In the genomic region with DNA sequence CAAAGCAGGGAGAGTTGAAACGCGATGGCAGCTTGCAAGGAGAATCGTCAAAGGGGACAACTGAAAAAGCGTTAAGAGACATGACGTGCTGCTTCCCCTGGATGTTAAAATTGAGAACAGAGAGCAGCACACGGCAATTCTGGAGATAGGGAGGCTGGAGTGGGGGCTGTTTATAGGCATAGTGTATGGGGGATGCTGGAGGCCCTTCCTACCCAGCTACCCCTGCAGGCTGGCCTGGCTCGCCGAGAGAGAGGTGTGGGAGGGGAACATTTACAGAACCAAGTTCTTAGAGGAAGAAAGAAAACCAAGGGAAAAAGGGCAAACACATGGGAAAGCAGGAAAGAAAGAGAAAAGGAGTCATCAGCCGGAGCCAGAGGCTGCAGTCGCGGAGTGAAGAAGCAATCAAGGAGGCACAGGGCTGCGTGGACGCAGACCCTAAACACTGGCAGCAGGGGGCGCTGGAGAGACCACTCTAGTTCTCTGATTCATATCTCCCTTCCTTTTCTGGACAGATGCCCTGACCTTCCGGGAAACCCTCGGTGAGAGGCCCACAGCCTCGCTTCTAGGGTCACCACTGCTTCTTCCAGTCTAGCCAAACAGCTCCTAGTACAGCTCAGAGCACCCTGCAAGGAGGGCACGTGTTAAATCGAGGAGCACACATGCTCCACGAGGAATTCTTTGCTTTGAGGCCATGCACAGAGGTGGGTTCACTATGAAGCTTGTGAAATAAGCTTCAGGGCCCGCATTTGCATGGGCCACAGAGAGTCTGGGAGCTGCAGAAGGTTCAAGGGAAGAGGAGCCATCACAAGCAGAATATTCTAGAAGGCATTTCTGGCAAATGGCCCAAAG, we compare ENCODE assay signal across 9 cellular contexts. TPM values are rescaled to one million over a fixed set of nuclear protein-coding genes. Genes with fewer than 3 reads are reported as not detected.
DNase-seq lines count a peak whose midpoint lies in the region; ATAC-seq, FAIRE-seq and TF ChIP-seq lines count a peak whose summit lies in the region.
"Had no signal": no experiment of that assay in that cellular context is flagged by ENCODE, and none has a peak within 500 bp of the region (broad histone marks: within the 10 kb centered on the region; RNA-seq: fewer than 3 reads in every experiment).

No MANE protein-coding gene starts in this region.

- FAIRE-seq in H54 (lab: Jason Lieb, UNC) = no peak
- FAIRE-seq: G401.6 had no signal

- H3K36me3 Mint-ChIP-seq in WTC11 = peaks cover 2% of the 10 kb centered on the region; the same call in 1 of the 2 replicates

- peaks cover 0 to 7% (median 0%) of the 10 kb centered on the region in 4 donors for H3K4me1 ChIP-seq in sigmoid colon

- no peak overlapping the region for H3K27ac Mint-ChIP-seq in WTC11

- CTCF ChIA-PET in WTC11 (lab: Charles Lee) = interaction anchor here (0.5 to 6.0 kb wide), 15 partner anchors 8 to 399 kb away, joined by 3 to 23 read pairs (median 5); no protein-coding TSS in a partner anchor

- H3K36me3 ChIP-seq in sigmoid colon = no peaks in the 10 kb centered on the region

- no peak for TF ChIP-seq POLR2A in sigmoid colon (IDR thresholded peaks at IDR 0.05)
- no peak for TF ChIP-seq POLR2A in H54 (IDR thresholded peaks at IDR 0.05; ENCODE audit: low read depth, low read length)

- no peak overlapping the region for H3K4me3 ChIP-seq in sigmoid colon

- no peak overlapping the region for H3K27ac ChIP-seq in sigmoid colon

- POLR2A ChIA-PET in WTC11 (lab: Charles Lee) = no interaction called here

- peaks cover 14% of the 10 kb centered on the region for H3K4me1 Mint-ChIP-seq in WTC11

- TF ChIP-seq EP300 in sigmoid colon (IDR thresholded peaks at IDR 0.05) = no peak

- peak; percentile 56 for ATAC-seq in HG03439 (IDR thresholded peaks at IDR 0.05; ENCODE audit: unreplicated experiment)
- peak; percentile 89 for ATAC-seq in WTC11
- ATAC-seq in Right ventricle myocardium superior (ENCODE audit: poor library complexity) = peak; percentile 73
- no peak for ATAC-seq in HG03457 (IDR thresholded peaks at IDR 0.05; ENCODE audit: unreplicated experiment)

- H3K27me3 Mint-ChIP-seq in WTC11 (ENCODE audit: low read depth) = peaks cover 8% of the 10 kb centered on the region

- 58 to 66% methylated on average over 21 of the region's 21 CpGs for WGBS in sigmoid colon, 2 donors

- TF ChIP-seq CTCF in WTC11 (IDR thresholded peaks at IDR 0.05) = peak; percentile 80
- TF ChIP-seq CTCF in sigmoid colon (IDR thresholded peaks at IDR 0.05) = peak in 1 of 4 experiments; percentile 22

- H3K27me3 ChIP-seq in sigmoid colon = no peaks in the 10 kb centered on the region

- peaks cover 7% of the 10 kb centered on the region; the same call in 1 of the 2 replicates for H3K9me3 Mint-ChIP-seq in WTC11

- intact Hi-C loops in Right ventricle myocardium superior (cut with DNase I) = no loop called here
- intact Hi-C loops in sigmoid colon (cut with DNase I) = no loop called here

- DNase-seq in activated CD4-positive, alpha-beta T cell treated with anti-CD3 and anti-CD28 coated beads for 48 hours = peak; percentile 15
- no peak for DNase-seq in activated CD4-positive, alpha-beta T cell treated with anti-CD3 and anti-CD28 coated beads for 1 hour
- DNase-seq in WTC11 (ENCODE audit: low spot score) = peak; percentile 77
- peak; percentile 86 for DNase-seq in Right ventricle myocardium superior
- DNase-seq in sigmoid colon = peak; percentile 84
- no peak for DNase-seq in H54 (ENCODE audit: insufficient read length, low spot score)

- no peaks in the 10 kb centered on the region for H3K9me3 ChIP-seq in sigmoid colon

- no peak overlapping the region for H3K4me3 Mint-ChIP-seq in WTC11

TF ChIP-seq in WTC11, 78 proteins besides CTCF, POLR2A, EP300 and RAD21:
- TF ChIP-seq EMX1 (CRISPR knock-in tag; IDR thresholded peaks at IDR 0.05) (no peak), CREB1 (CRISPR knock-in tag; IDR thresholded peaks at IDR 0.05) (no peak), FOXK1 (CRISPR knock-in tag; IDR thresholded peaks at IDR 0.05) (no peak)
- TF ChIP-seq, protein P1, sequence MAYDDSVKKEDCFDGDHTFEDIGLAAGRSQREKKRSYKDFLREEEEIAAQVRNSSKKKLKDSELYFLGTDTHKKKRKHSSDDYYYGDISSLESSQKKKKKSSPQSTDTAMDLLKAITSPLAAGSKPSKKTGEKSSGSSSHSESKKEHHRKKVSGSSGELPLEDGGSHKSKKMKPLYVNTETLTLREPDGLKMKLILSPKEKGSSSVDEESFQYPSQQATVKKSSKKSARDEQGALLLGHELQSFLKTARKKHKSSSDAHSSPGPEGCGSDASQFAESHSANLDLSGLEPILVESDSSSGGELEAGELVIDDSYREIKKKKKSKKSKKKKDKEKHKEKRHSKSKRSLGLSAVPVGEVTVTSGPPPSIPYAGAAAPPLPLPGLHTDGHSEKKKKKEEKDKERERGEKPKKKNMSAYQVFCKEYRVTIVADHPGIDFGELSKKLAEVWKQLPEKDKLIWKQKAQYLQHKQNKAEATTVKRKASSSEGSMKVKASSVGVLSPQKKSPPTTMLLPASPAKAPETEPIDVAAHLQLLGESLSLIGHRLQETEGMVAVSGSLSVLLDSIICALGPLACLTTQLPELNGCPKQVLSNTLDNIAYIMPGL (CRISPR knock-in tag; IDR thresholded peaks at IDR 0.05) = no peak

RNA-seq across cellular contexts. Expression of a gene that starts 55.6 kb away (rescaled TPM):
- total RNA-seq in WTC11 (2021) (not detected in 3 replicates), Right ventricle myocardium superior (not detected), sigmoid colon (not detected)
- under 1 TPM in 1 of 3 donors, not detected in 2; 0.06 TPM for polyA plus RNA-seq in sigmoid colon

Comparison
In these comparisons a context has a peak if more than half of its experiments do, and no peak if none do; other contexts are left out.
1. DNase-seq: peak in activated CD4-positive, alpha-beta T cell treated with anti-CD3 and anti-CD28 coated beads for 48 hours (single experiment), WTC11 (single experiment), Right ventricle myocardium superior (single experiment) and sigmoid colon (single experiment); none in activated CD4-positive, alpha-beta T cell treated with anti-CD3 and anti-CD28 coated beads for 1 hour (single experiment) and H54 (single experiment).